33 cellular contexts compared by ENCODE assay signal in genomic region chrX:73021361-73022092, GRCh38. TPM values are rescaled to one million over a fixed set of nuclear protein-coding genes. Genes with fewer than 3 reads are reported as not detected.
"Had no signal": no experiment of that assay in that cellular context is flagged by ENCODE, and none has a peak within 500 bp of the region (broad histone marks: within the 10 kb centered on the region; RNA-seq: fewer than 3 reads in every experiment).

No MANE protein-coding gene starts in this region.

- H3K9me3 ChIP-seq: suprapubic skin, testis, thoracic aorta, thyroid gland, tibial nerve, upper lobe of right lung, uterus, vagina had no signal

- H3K4me3 ChIP-seq: stomach, suprapubic skin, testis, thoracic aorta, thyroid gland, tibial artery, tibial nerve, upper lobe of left lung, upper lobe of right lung, uterus, vagina had no signal

- H3K27me3 Mint-ChIP-seq: stimulated activated memory B cell treated with anti-CD40 and anti-IgM and Interleukin-4, amounts not matched to agents 10 μg/mL and 1 μg/mL and 100 μg/mL, for 72 hours; stimulated activated naive B cell treated with anti-CD40 and anti-IgM and Interleukin-4, amounts not matched to agents 10 μg/mL and 1 μg/mL and 100 μg/mL, for 72 hours; stimulated activated naive CD8-positive, alpha-beta T cell treated with anti-CD3 and anti-CD28 coated beads, Interleukin-15, Interleukin-2, amounts not matched to agents 100 ng/mL and 50 ng/mL, for 24 hours; type B pancreatic cell had no signal

- H3K36me3 ChIP-seq: stomach, suprapubic skin, thoracic aorta, thyroid gland, tibial artery, tibial nerve, upper lobe of left lung, upper lobe of right lung, uterus, vagina had no signal

- H3K27ac Mint-ChIP-seq: stimulated activated effector memory CD8-positive, alpha-beta T cell treated with anti-CD3 and anti-CD28 coated beads, Interleukin-12 subunit alpha, Interleukin-12 subunit beta, amount 100 ng/mL, for 72 hours; stimulated activated memory B cell treated with anti-CD40 and anti-IgM and Interleukin-4, amounts not matched to agents 10 μg/mL and 1 μg/mL and 100 μg/mL, for 72 hours; stimulated activated naive B cell treated with anti-CD40 and anti-IgM and Interleukin-4, amounts not matched to agents 10 μg/mL and 1 μg/mL and 100 μg/mL, for 72 hours; stimulated activated naive CD8-positive, alpha-beta T cell treated with anti-CD3 and anti-CD28 coated beads, Interleukin-15, amount 100 ng/mL, for 72 hours; stimulated activated naive CD8-positive, alpha-beta T cell treated with anti-CD3 and anti-CD28 coated beads, Interleukin-15, Interleukin-2, amounts not matched to agents 100 ng/mL and 50 ng/mL, for 24 hours; type B pancreatic cell had no signal

- FAIRE-seq: urothelium cell line had no signal

- DNase-seq: stimulated activated CD4-positive, alpha-beta T cell treated with anti-CD3 and anti-CD28 coated beads, Interleukin-2, amount 100 ng/mL, for 48 hours; stimulated activated CD4-positive, alpha-beta T cell treated with anti-CD3 and anti-CD28 coated beads, Interleukin-4, amount 100 ng/mL, for 1 hour; stimulated activated CD4-positive, alpha-beta T cell treated with anti-CD3 and anti-CD28 coated beads, Interleukin-4, amount 100 ng/mL, for 24 hours; stimulated activated CD4-positive, alpha-beta T cell treated with anti-CD3 and anti-CD28 coated beads, Interleukin-4, amount 100 ng/mL, for 4 hours; stimulated activated CD8-positive, alpha-beta memory T cell treated with anti-CD3 and anti-CD28 coated beads, Interleukin-4, amount 100 ng/mL, for 48 hours; stimulated activated naive B cell treated with anti-CD40 and anti-IgM and Interleukin-4, amounts not matched to agents 10 μg/mL and 1 μg/mL and 100 μg/mL, for 72 hours; stimulated activated naive CD4-positive, alpha-beta T cell; stimulated activated naive CD4-positive, alpha-beta T cell treated with Interleukin-2 at 50 U/mL for 16 hours; stimulated activated naive CD8-positive, alpha-beta T cell treated with anti-CD3 and anti-CD28 coated beads, Interleukin-15, amount 100 ng/mL, for 72 hours; stimulated activated naive CD8-positive, alpha-beta T cell treated with anti-CD3 and anti-CD28 coated beads, Interleukin-15, Interleukin-2, amounts not matched to agents 100 U/mL and 50 U/mL, for 24 hours; stomach; substantia nigra; testis; thyroid gland; tibial artery; trophoblast cell; upper lobe of right lung; uterus had no signal

- H3K9me3 Mint-ChIP-seq: type B pancreatic cell had no signal

- ATAC-seq: stimulated activated effector memory CD8-positive, alpha-beta T cell treated with anti-CD3 and anti-CD28 coated beads, Interleukin-12 subunit alpha, Interleukin-12 subunit beta, amount 100 ng/mL, for 72 hours; stimulated activated memory B cell treated with anti-CD40 and anti-IgM and Interleukin-4, amounts not matched to agents 10 μg/mL and 1 μg/mL and 100 μg/mL, for 72 hours; stimulated activated naive B cell treated with anti-CD40 and anti-IgM and Interleukin-4, amounts not matched to agents 10 μg/mL and 1 μg/mL and 100 μg/mL, for 72 hours; stimulated activated naive CD8-positive, alpha-beta T cell treated with anti-CD3 and anti-CD28 coated beads, Interleukin-15, amount 100 ng/mL, for 72 hours; stimulated activated naive CD8-positive, alpha-beta T cell treated with anti-CD3 and anti-CD28 coated beads, Interleukin-15, Interleukin-2, amounts not matched to agents 100 U/mL and 50 U/mL, for 24 hours; upper lobe of right lung had no signal

- H3K4me1 ChIP-seq: stomach, suprapubic skin, testis, thyroid gland, tibial artery, tibial nerve, upper lobe of left lung, upper lobe of right lung, uterus, vagina had no signal

- H3K4me3 Mint-ChIP-seq: stimulated activated effector memory CD8-positive, alpha-beta T cell treated with anti-CD3 and anti-CD28 coated beads, Interleukin-12 subunit alpha, Interleukin-12 subunit beta, amount 100 ng/mL, for 72 hours; stimulated activated memory B cell treated with anti-CD40 and anti-IgM and Interleukin-4, amounts not matched to agents 10 μg/mL and 1 μg/mL and 100 μg/mL, for 72 hours; stimulated activated naive B cell treated with anti-CD40 and anti-IgM and Interleukin-4, amounts not matched to agents 10 μg/mL and 1 μg/mL and 100 μg/mL, for 72 hours; stimulated activated naive CD8-positive, alpha-beta T cell treated with anti-CD3 and anti-CD28 coated beads, Interleukin-15, amount 100 ng/mL, for 72 hours; stimulated activated naive CD8-positive, alpha-beta T cell treated with anti-CD3 and anti-CD28 coated beads, Interleukin-15, Interleukin-2, amounts not matched to agents 100 ng/mL and 50 ng/mL, for 24 hours; type B pancreatic cell had no signal

- H3K4me1 Mint-ChIP-seq: stimulated activated effector memory CD8-positive, alpha-beta T cell treated with anti-CD3 and anti-CD28 coated beads, Interleukin-12 subunit alpha, Interleukin-12 subunit beta, amount 100 ng/mL, for 72 hours; stimulated activated memory B cell treated with anti-CD40 and anti-IgM and Interleukin-4, amounts not matched to agents 10 μg/mL and 1 μg/mL and 100 μg/mL, for 72 hours; stimulated activated naive B cell treated with anti-CD40 and anti-IgM and Interleukin-4, amounts not matched to agents 10 μg/mL and 1 μg/mL and 100 μg/mL, for 72 hours; stimulated activated naive CD8-positive, alpha-beta T cell treated with anti-CD3 and anti-CD28 coated beads, Interleukin-15, amount 100 ng/mL, for 72 hours had no signal

- H3K27ac ChIP-seq: stomach, suprapubic skin, testis, thoracic aorta, thyroid gland, tibial artery, tibial nerve, upper lobe of left lung, upper lobe of right lung, uterus, vagina had no signal

- H3K27me3 ChIP-seq: stomach, suprapubic skin, testis, thyroid gland, tibial artery, tibial nerve, upper lobe of left lung, upper lobe of right lung, uterus, vagina had no signal

- H3K36me3 Mint-ChIP-seq: stimulated activated effector memory CD8-positive, alpha-beta T cell treated with anti-CD3 and anti-CD28 coated beads, Interleukin-12 subunit alpha, Interleukin-12 subunit beta, amount 100 ng/mL, for 72 hours; stimulated activated memory B cell treated with anti-CD40 and anti-IgM and Interleukin-4, amounts not matched to agents 10 μg/mL and 1 μg/mL and 100 μg/mL, for 72 hours; stimulated activated naive B cell treated with anti-CD40 and anti-IgM and Interleukin-4, amounts not matched to agents 10 μg/mL and 1 μg/mL and 100 μg/mL, for 72 hours; type B pancreatic cell had no signal

RNA-seq across cellular contexts. Expression of gene PABPC1L2B, which starts 18.8 kb away (rescaled TPM):
- total RNA-seq: stomach, subcutaneous adipose tissue, suprapubic skin, temporal lobe, thoracic aorta, thyroid gland, tibial nerve, upper lobe of left lung, upper lobe of right lung, ureter, urinary bladder, vagina had no signal
- polyA plus RNA-seq: stomach, thymus, urinary bladder had no signal

RNA-seq across cellular contexts. Expression of gene PABPC1L2A, which starts 57.8 kb away (rescaled TPM):
- total RNA-seq: stomach, subcutaneous adipose tissue, suprapubic skin, thoracic aorta, thyroid gland, tibial nerve, upper lobe of left lung, upper lobe of right lung, ureter, urinary bladder, uterus, vagina had no signal
- polyA plus RNA-seq: stomach had no signal
